8 cellular contexts compared by ENCODE assay signal in the genomic region with DNA sequence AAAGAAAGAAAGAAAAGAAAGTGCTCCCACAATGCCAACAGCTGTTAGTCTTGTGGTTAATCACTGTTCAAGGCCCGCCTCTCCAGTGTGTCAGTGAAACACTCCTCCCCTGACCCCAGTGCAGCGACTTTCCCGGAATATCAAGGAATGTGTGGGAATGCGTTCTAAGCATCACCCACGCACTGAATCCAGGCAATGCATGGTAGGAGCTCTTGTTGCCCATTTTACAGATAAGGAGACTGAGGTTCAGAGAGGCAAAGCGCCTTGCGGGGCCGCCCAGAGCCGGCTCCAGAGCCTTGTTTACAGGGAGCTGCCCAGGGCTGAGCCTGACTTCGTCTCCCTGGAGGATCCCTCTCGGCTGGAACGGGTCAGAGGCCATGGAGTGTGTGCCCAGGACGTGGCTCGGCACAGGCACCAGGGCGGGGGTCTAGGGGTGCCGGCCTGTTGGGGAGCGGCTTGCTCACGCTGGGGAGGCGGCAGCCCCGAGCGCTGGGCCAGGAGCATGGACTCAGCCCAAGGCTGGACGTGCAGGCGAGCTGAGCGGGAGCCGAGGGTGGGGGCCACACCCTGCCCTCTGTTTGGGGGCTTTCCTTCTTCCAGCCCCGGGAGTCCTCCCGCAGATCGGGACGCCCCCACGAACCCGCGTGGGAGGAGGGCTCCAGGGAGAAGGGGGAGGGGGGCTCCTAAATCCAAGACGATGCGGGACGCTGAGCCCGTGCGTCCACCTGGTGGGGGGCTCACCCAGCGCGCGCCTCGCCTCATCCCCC. TPM values are rescaled to one million over a fixed set of nuclear protein-coding genes. Genes with fewer than 3 reads are reported as not detected.
DNase-seq lines count a peak whose midpoint lies in the region; ATAC-seq, FAIRE-seq and TF ChIP-seq lines count a peak whose summit lies in the region.

No MANE protein-coding gene starts in this region.

- no peaks in the 10 kb centered on the region for H3K27me3 ChIP-seq in PC-3 (ENCODE audit: low read length)
- no peaks in the 10 kb centered on the region for H3K27me3 ChIP-seq in subcutaneous abdominal adipose tissue (ENCODE audit: control insufficient read depth in 5 of 5, insufficient read depth in 4 of 5, low read length in 5 of 5)

- intact Hi-C loops in PC-3 (cut with micrococcal nuclease) = no loop called here

- H3K4me3 ChIP-seq in PC-3 (ENCODE audit: low read length) (peak overlapping the region; percentile 84), subcutaneous abdominal adipose tissue (ENCODE audit: low read depth in 1 of 5, low read length in 5 of 5) (peak overlapping the region; percentile 77 to 90 (median 83))

- no peak overlapping the region for H3K27ac ChIP-seq in PC-3 (ENCODE audit: low read length)
- peak overlapping the region; percentile 99 for H3K27ac ChIP-seq in subcutaneous abdominal adipose tissue (ENCODE audit: low read depth, low read length)

- no peaks in the 10 kb centered on the region for H3K9me2 ChIP-seq in PC-3 (replicated peaks; ENCODE audit: low read length)

- H3K4me2 ChIP-seq in PC-3 (ENCODE audit: low read length) = peak overlapping the region; percentile 94

- peak; percentile 40 for ATAC-seq in PC-3

- no peaks in the 10 kb centered on the region for H3F3A ChIP-seq in PC-3 (ENCODE audit: low read length, unreplicated experiment)

- peak overlapping the region; percentile 81 for H2AFZ ChIP-seq in PC-3 (ENCODE audit: low read length)

- H4K20me1 ChIP-seq in PC-3 (ENCODE audit: low read length) = no peaks in the 10 kb centered on the region

- peak; percentile 31 for DNase-seq in stimulated activated CD4-positive, alpha-beta T cell treated with anti-CD3 and anti-CD28 coated beads, Interleukin-15, amount 100 ng/mL, for 24 hours
- DNase-seq in stimulated activated CD4-positive, alpha-beta T cell treated with anti-CD3 and anti-CD28 coated beads, Interleukin-4, amount 100 ng/mL, for 24 hours = no peak
- DNase-seq in PC-3 (peak; percentile 26), cerebellum (ENCODE audit: low spot score) (peak; percentile 42), left kidney (ENCODE audit: low read depth, low spot score) (peak; percentile 87), GM19239 (ENCODE audit: insufficient read length, low spot score) (no peak), COLO829 (ENCODE audit: low spot score) (no peak)

- FAIRE-seq in GM19239 (lab: Jason Lieb, UNC) = no peak

- CTCF ChIA-PET in PC-3 (lab: Charles Lee) = no interaction called here

- H3K79me2 ChIP-seq in PC-3 (ENCODE audit: low read length) = no peaks in the 10 kb centered on the region

- BruUV-seq in PC-3 (replicated peaks; lab: Mats Ljungman, UMichigan) = TSS peak; percentile 16

- H3K9me3 ChIP-seq in PC-3 (ENCODE audit: low read length) (no peaks in the 10 kb centered on the region), subcutaneous abdominal adipose tissue (ENCODE audit: control insufficient read depth in 5 of 5, low read length in 5 of 5) (peaks cover 0 to 3% (median 0%) of the 10 kb centered on the region in 5 donors)

- peaks cover 27% of the 10 kb centered on the region for H3K36me3 ChIP-seq in PC-3 (ENCODE audit: low read depth, low read length)
- H3K36me3 ChIP-seq in subcutaneous abdominal adipose tissue (ENCODE audit: control insufficient read depth in 5 of 5, insufficient read depth in 5 of 5, low read length in 5 of 5) = peaks cover 2 to 28% (median 28%) of the 10 kb centered on the region in 5 donors

- POLR2A ChIA-PET in PC-3 (lab: Charles Lee; ENCODE audit: unreplicated experiment) = no interaction called here

- H3K4me1 ChIP-seq in PC-3 (ENCODE audit: insufficient read depth, low read length) (peaks cover 5% of the 10 kb centered on the region; the same call in 1 of the 2 replicates), subcutaneous abdominal adipose tissue (ENCODE audit: control insufficient read depth in 5 of 5, insufficient read depth in 5 of 5, low read length in 5 of 5) (peaks cover 20 to 47% (median 44%) of the 10 kb centered on the region in 5 donors)

- TF ChIP-seq CTCF in PC-3 (conservative IDR thresholded peaks at IDR 0.05; ENCODE audit: low read depth, low read length) = no peak

- peak overlapping the region; percentile 65 for H3K9ac ChIP-seq in PC-3 (ENCODE audit: low read length)
- H3K9ac ChIP-seq in subcutaneous abdominal adipose tissue (ENCODE audit: low read length in 5 of 5) = peak overlapping the region; percentile 81 to 97 (median 91)

RNA-seq across cellular contexts. Expression of a gene that starts 0.8 kb away (rescaled TPM):
- total RNA-seq in PC-3 (2014; rRNA removed) (8.5 and 14.5 TPM in 2 replicates), cerebellum (18.8 TPM)

RNA-seq across cellular contexts. Expression of a gene that starts 18.2 kb away (rescaled TPM):
- total RNA-seq in PC-3 (2014; rRNA removed) (26.9 and 27.8 TPM in 2 replicates), cerebellum (9.0 TPM)

RNA-seq across cellular contexts. Expression of a gene that starts 21.1 kb away (rescaled TPM):
- 79.1 and 105 TPM in 2 replicates for total RNA-seq in PC-3 (2014; rRNA removed)
- 23.0 TPM for total RNA-seq in cerebellum

RNA-seq across cellular contexts. Expression of a gene that starts 32.0 kb away (rescaled TPM):
- 5.1 and 5.4 TPM in 2 replicates for total RNA-seq in PC-3 (2014; rRNA removed)
- total RNA-seq in cerebellum = 3.5 TPM

RNA-seq across cellular contexts. Expression of a gene that starts 39.0 kb away (rescaled TPM):
- total RNA-seq in PC-3 (2014; rRNA removed) (32.0 and 33.0 TPM in 2 replicates), cerebellum (11.0 TPM)

Comparison
In these comparisons a context has a peak if more than half of its experiments do, and no peak if none do; other contexts are left out.
1. DNase-seq: peak in stimulated activated CD4-positive, alpha-beta T cell treated with anti-CD3 and anti-CD28 coated beads, Interleukin-15, amount 100 ng/mL, for 24 hours (single experiment), PC-3 (single experiment), cerebellum (single experiment) and left kidney (single experiment); none in stimulated activated CD4-positive, alpha-beta T cell treated with anti-CD3 and anti-CD28 coated beads, Interleukin-4, amount 100 ng/mL, for 24 hours (single experiment), GM19239 (single experiment) and COLO829 (single experiment).